1 cellular context compared by ENCODE assay signal in genomic region chr2:176171331-176172006, GRCh38.
A peak's percentile ranks its signal among the peaks of the same experiment; 100 is the strongest.
TF ChIP-seq lines count a peak whose summit lies in the region.

No MANE protein-coding gene starts in this region.

TF ChIP-seq in WTC11, 78 proteins besides CTCF, POLR2A, EP300 and RAD21 (continued from another document):
- peak; percentile 33; the same call in 1 of the 2 replicates for TF ChIP-seq PRDM15 (CRISPR knock-in tag; IDR thresholded peaks at IDR 0.05)
- TF ChIP-seq SOX15 (CRISPR knock-in tag; IDR thresholded peaks at IDR 0.05) = no peak
- TF ChIP-seq, protein P1, sequence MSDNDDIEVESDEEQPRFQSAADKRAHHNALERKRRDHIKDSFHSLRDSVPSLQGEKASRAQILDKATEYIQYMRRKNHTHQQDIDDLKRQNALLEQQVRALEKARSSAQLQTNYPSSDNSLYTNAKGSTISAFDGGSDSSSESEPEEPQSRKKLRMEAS (CRISPR knock-in tag; IDR thresholded peaks at IDR 0.05) = peak; percentile 91
- TF ChIP-seq ZNF317 (CRISPR knock-in tag; IDR thresholded peaks at IDR 0.05; ENCODE audit: borderline replicate concordance, low read depth) = no peak
- TF ChIP-seq ZNF671 (CRISPR knock-in tag; IDR thresholded peaks at IDR 0.05) = no peak
- no peak for TF ChIP-seq SMAD4 (CRISPR knock-in tag; IDR thresholded peaks at IDR 0.05)
- no peak; the same call in 1 of the 2 replicates for TF ChIP-seq JUN (CRISPR knock-in tag; IDR thresholded peaks at IDR 0.05)
- TF ChIP-seq ESRRA (CRISPR knock-in tag; IDR thresholded peaks at IDR 0.05; ENCODE audit: borderline replicate concordance) = 0 out of 2 replicates have a peak, but pooled peaks have one; percentile 57
